ENCODE assay signal across 20 cellular contexts in genomic region chr7:127186686-127187085, GRCh38.
DNase-seq lines count a peak whose midpoint lies in the region; ATAC-seq, FAIRE-seq and TF ChIP-seq lines count a peak whose summit lies in the region.
"Had no signal": no experiment of that assay in that cellular context is flagged by ENCODE, and none has a peak within 500 bp of the region (broad histone marks: within the 10 kb centered on the region; RNA-seq: fewer than 3 reads in every experiment).

No MANE protein-coding gene starts in this region.

- no peak overlapping the region for H2AFZ ChIP-seq in DND-41 (ENCODE audit: low read depth, low read length)

- H3K27me3 ChIP-seq in DND-41 (ENCODE audit: insufficient read depth, low read length, poor library complexity): no peaks in the 10 kb centered on the region
- H3K27me3 ChIP-seq: BLaER1 treated with 17β-estradiol and CSF1 and Interleukin-3, amounts not matched to agents 10 nM and 100 nM had no signal

- H3K27ac ChIP-seq in DND-41 (ENCODE audit: low read length): no peak overlapping the region
- H3K27ac ChIP-seq: A549; BLaER1 treated with 17β-estradiol and CSF1 and Interleukin-3, amounts not matched to agents 10 nM and 100 nM; C4-2B had no signal

- H4K20me1 ChIP-seq in DND-41 (ENCODE audit: insufficient read depth, low read length): no peaks in the 10 kb centered on the region
- H4K20me1 ChIP-seq: BLaER1 treated with 17β-estradiol and CSF1 and Interleukin-3, amounts not matched to agents 10 nM and 100 nM had no signal

- H3K9ac ChIP-seq in DND-41 (ENCODE audit: low read depth, low read length): no peak overlapping the region
- H3K9ac ChIP-seq: BLaER1 treated with 17β-estradiol and CSF1 and Interleukin-3, amounts not matched to agents 10 nM and 100 nM had no signal

- peak; percentile 74 for ATAC-seq in DND-41 (ENCODE audit: insufficient read depth, low read depth)
- ATAC-seq: CD8-positive, alpha-beta T cell had no signal

- no peaks in the 10 kb centered on the region for H3K9me3 ChIP-seq in DND-41 (ENCODE audit: insufficient read depth, low read length, severe bottlenecking)
- H3K9me3 ChIP-seq: A549; BLaER1 treated with 17β-estradiol and CSF1 and Interleukin-3, amounts not matched to agents 10 nM and 100 nM; Caco-2 had no signal

- H3K4me1 ChIP-seq in DND-41 (ENCODE audit: insufficient read depth, low read length): no peaks in the 10 kb centered on the region
- H3K4me1 ChIP-seq: A549; BLaER1 treated with 17β-estradiol and CSF1 and Interleukin-3, amounts not matched to agents 10 nM and 100 nM; Caco-2 had no signal

- FAIRE-seq in D721Med (lab: Jason Lieb, UNC): no peak
- FAIRE-seq: A549, G401.6, GM12891, GM19239 had no signal

- H3K36me3 ChIP-seq in DND-41 (ENCODE audit: insufficient read depth, low read length): no peaks in the 10 kb centered on the region
- H3K36me3 ChIP-seq: BLaER1 treated with 17β-estradiol and CSF1 and Interleukin-3, amounts not matched to agents 10 nM and 100 nM had no signal

- TF ChIP-seq CTCF in DND-41 (IDR thresholded peaks at IDR 0.05; ENCODE audit: borderline replicate concordance, extremely low read depth, low read length, poor library complexity, severe bottlenecking): no peak
- no peak for TF ChIP-seq CTCF in D721Med (IDR thresholded peaks at IDR 0.05; ENCODE audit: insufficient read depth, missing control alignments)

- DNase-seq in DND-41 (peak; percentile 25), SW480 (ENCODE audit: low spot score) (peak; percentile 54), D721Med (ENCODE audit: insufficient read length, low spot score) (no peak), epidermal melanocyte (ENCODE audit: insufficient read length, low spot score) (no peak), cerebellum (ENCODE audit: low spot score) (no peak)
- DNase-seq: AML-193; Calu3; CD4-positive, alpha-beta T cell; CD8-positive, alpha-beta T cell; DMS 273 treated with DMSO at 0.1 percent for 48 hours; DMS153; DMS79; GF-D8 had no signal

- H3K4me3 ChIP-seq in DND-41 (ENCODE audit: low read depth in 1 of 2, low read length in 2 of 2): no peak overlapping the region
- H3K4me3 ChIP-seq: A549; BLaER1 treated with 17β-estradiol and CSF1 and Interleukin-3, amounts not matched to agents 10 nM and 100 nM had no signal

- no peaks in the 10 kb centered on the region for H3K79me2 ChIP-seq in DND-41 (ENCODE audit: insufficient read depth, low read length)

- H3K4me2 ChIP-seq in DND-41 (ENCODE audit: insufficient read depth, low read length): no peak overlapping the region
- H3K4me2 ChIP-seq: A549; BLaER1 treated with 17β-estradiol and CSF1 and Interleukin-3, amounts not matched to agents 10 nM and 100 nM had no signal

Comparison
In these comparisons a context has a peak if more than half of its experiments do, and no peak if none do; other contexts are left out.
1. DNase-seq: peak in DND-41 (single experiment) and SW480 (single experiment); none in D721Med (single experiment), epidermal melanocyte (single experiment) and cerebellum (single experiment).